In the genomic region with DNA sequence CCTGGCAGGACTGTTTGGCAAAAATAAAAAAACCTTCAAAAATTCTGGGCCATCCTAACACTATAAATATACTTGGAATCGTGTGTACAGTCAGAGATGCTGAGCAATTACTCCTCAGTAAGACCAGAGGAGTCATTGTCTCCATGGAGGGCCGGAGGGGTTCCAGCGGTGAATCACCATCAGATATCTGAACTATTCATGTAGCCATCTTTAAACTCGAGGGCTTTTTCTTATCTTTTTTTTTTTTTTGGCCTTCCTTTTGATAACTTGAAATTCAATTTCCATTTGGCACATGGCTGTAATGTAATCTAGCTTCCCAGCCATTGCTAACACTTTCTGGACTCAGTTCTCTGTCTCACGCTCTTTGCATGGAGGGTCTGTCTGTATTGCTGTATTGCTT, we compare ENCODE assay signal across 13 cellular contexts. TPM values are rescaled to one million over a fixed set of nuclear protein-coding genes. Genes with fewer than 3 reads are reported as not detected.
DNase-seq lines count a peak whose midpoint lies in the region; ATAC-seq, FAIRE-seq and TF ChIP-seq lines count a peak whose summit lies in the region.
"Had no signal": no experiment of that assay in that cellular context is flagged by ENCODE, and none has a peak within 500 bp of the region (broad histone marks: within the 10 kb centered on the region; RNA-seq: fewer than 3 reads in every experiment).

No MANE protein-coding gene starts in this region.

- no peak for TF ChIP-seq POLR2A in adrenal gland (IDR thresholded peaks at IDR 0.05)
- TF ChIP-seq POLR2A in sigmoid colon (IDR thresholded peaks at IDR 0.05) = no peak

- H3K27me3 ChIP-seq in adrenal gland (no peaks in the 10 kb centered on the region), sigmoid colon (no peaks in the 10 kb centered on the region), small intestine (ENCODE audit: control insufficient read depth in 2 of 2, insufficient read depth in 2 of 2, low read length in 2 of 2) (no peaks in the 10 kb centered on the region)

- DNase-seq in left cardiac atrium = peak; percentile 44
- DNase-seq in cardiac septum (ENCODE audit: low spot score) = no peak
- peak; percentile 71 to 94 (median 91) for DNase-seq in adrenal gland
- peak; percentile 43 for DNase-seq in fibroblast of villous mesenchyme (ENCODE audit: low read depth)
- no peak for DNase-seq in urothelium cell line (ENCODE audit: low spot score)
- DNase-seq in sigmoid colon = no peak
- no peak for DNase-seq in small intestine
- DNase-seq in NCI-H774 (lab: John Stamatoyannopoulos, UW) = no peak
- DNase-seq: ACHN; activated CD4-positive, alpha-beta T cell treated with anti-CD3 and anti-CD28 coated beads for 48 hours; activated T-cell treated with anti-CD3 and anti-CD28 coated beads, Interleukin-2, amount 50 U/mL, for 1 hour; hippocampal formation had no signal

- ATAC-seq in left cardiac atrium = peak in 1 of 2 donors; percentile 46

- TF ChIP-seq CTCF in adrenal gland (IDR thresholded peaks at IDR 0.05) (no peak), fibroblast of villous mesenchyme (IDR thresholded peaks at IDR 0.05; ENCODE audit: insufficient read depth, low read depth, low read length) (no peak), sigmoid colon (IDR thresholded peaks at IDR 0.05) (no peak)

- H3K36me3 ChIP-seq in adrenal gland (replicated peaks in 1 of 2) = no peaks in the 10 kb centered on the region
- no peaks in the 10 kb centered on the region for H3K36me3 ChIP-seq in sigmoid colon
- H3K36me3 ChIP-seq in small intestine (ENCODE audit: control insufficient read depth in 2 of 2, insufficient read depth in 2 of 2, low read length in 2 of 2) = no peaks in the 10 kb centered on the region

- intact Hi-C loops in left cardiac atrium (cut with DNase I) = loop anchor here in 1 of 2 donors (5.0 kb wide), 1 partner anchor 81 kb away; no protein-coding TSS in a partner anchor
- intact Hi-C loops in cardiac septum (cut with DNase I) = no loop called here
- intact Hi-C loops in adrenal gland (cut with DNase I) = no loop called here
- intact Hi-C loops in sigmoid colon (cut with DNase I) = no loop called here

- H3K27ac ChIP-seq in adrenal gland = peak overlapping the region in 3 of 5 donors; percentile 53 to 66 (median 60)
- H3K27ac ChIP-seq in sigmoid colon = no peak overlapping the region
- H3K27ac ChIP-seq in small intestine (ENCODE audit: low read depth in 1 of 2, low read length in 1 of 2) = no peak overlapping the region

- TF ChIP-seq EP300 in sigmoid colon (IDR thresholded peaks at IDR 0.05) = no peak

- WGBS in adrenal gland, 4 donors = 37 to 49% (median 44%) methylated on average over 5 of the region's 5 CpGs
- WGBS in sigmoid colon, 2 donors = 89 to 94% methylated on average over 5 of the region's 5 CpGs
- 74 to 82% (median 78%) methylated on average over 5 of the region's 5 CpGs for WGBS in small intestine, 3 donors

- no peaks in the 10 kb centered on the region for H3K9me3 ChIP-seq in adrenal gland (replicated peaks in 1 of 3)
- H3K9me3 ChIP-seq in sigmoid colon = no peaks in the 10 kb centered on the region
- H3K9me3 ChIP-seq in small intestine (ENCODE audit: control insufficient read depth, low read depth) = no peaks in the 10 kb centered on the region

- H3K4me3 ChIP-seq in adrenal gland (no peak overlapping the region), fibroblast of villous mesenchyme (ENCODE audit: low read depth, low read length) (no peak overlapping the region), sigmoid colon (no peak overlapping the region), small intestine (ENCODE audit: low read depth in 1 of 2, low read length in 2 of 2) (no peak overlapping the region)
- H3K4me3 ChIP-seq: lung had no signal

- H3K4me1 ChIP-seq in adrenal gland (replicated peaks in 1 of 2) (peaks cover 6 to 36% of the 10 kb centered on the region in 2 donors), sigmoid colon (peaks cover 0 to 27% (median 24%) of the 10 kb centered on the region in 4 donors), small intestine (ENCODE audit: control insufficient read depth in 2 of 2, insufficient read depth in 1 of 2, low read depth in 1 of 2, low read length in 1 of 2) (peaks cover 6 to 7% of the 10 kb centered on the region in 2 donors)

- FAIRE-seq in urothelium cell line (lab: Jason Lieb, UNC) (no peak), small intestine (lab: Jason Lieb, UNC) (no peak)

RNA-seq across cellular contexts. Expression of gene FHL2, which starts 7.4 kb away (rescaled TPM):
- total RNA-seq in left cardiac atrium (10 to 100 TPM; 32.3 to 92.2 TPM), cardiac septum (467 TPM), adrenal gland (100 to 1,000 TPM in 6 of 8 donors, 10 to 100 TPM in 2; 41.2 to 213 (median 138) TPM), fibroblast of villous mesenchyme (343 and 346 TPM in 2 replicates), sigmoid colon (100 to 1,000 TPM in 1 of 4 donors, 10 to 100 TPM in 3; 62.0 to 123 (median 77.6) TPM)
- polyA plus RNA-seq in adrenal gland (10 to 100 TPM; 43.8 to 54.9 (median 50.8) TPM), sigmoid colon (100 to 1,000 TPM in 2 of 3 donors, 10 to 100 TPM in 1; 98.8 to 210 (median 123) TPM), small intestine (100 to 1,000 TPM in 2 of 3 donors, 10 to 100 TPM in 1; 39.4 to 150 (median 112) TPM)

Comparison
In these comparisons a context has a peak if more than half of its experiments do, and no peak if none do; other contexts are left out.
1. DNase-seq: peak in left cardiac atrium (single experiment), adrenal gland (7 of 7) and fibroblast of villous mesenchyme (single experiment); none in cardiac septum (single experiment), urothelium cell line (single experiment), sigmoid colon (single experiment), small intestine (single experiment) and NCI-H774 (single experiment).
2. H3K27ac ChIP-seq: peak in adrenal gland (3 of 5); none in sigmoid colon (0 of 4) and small intestine (0 of 2).